ENCODE assay signal across 24 cellular contexts in the genomic region with DNA sequence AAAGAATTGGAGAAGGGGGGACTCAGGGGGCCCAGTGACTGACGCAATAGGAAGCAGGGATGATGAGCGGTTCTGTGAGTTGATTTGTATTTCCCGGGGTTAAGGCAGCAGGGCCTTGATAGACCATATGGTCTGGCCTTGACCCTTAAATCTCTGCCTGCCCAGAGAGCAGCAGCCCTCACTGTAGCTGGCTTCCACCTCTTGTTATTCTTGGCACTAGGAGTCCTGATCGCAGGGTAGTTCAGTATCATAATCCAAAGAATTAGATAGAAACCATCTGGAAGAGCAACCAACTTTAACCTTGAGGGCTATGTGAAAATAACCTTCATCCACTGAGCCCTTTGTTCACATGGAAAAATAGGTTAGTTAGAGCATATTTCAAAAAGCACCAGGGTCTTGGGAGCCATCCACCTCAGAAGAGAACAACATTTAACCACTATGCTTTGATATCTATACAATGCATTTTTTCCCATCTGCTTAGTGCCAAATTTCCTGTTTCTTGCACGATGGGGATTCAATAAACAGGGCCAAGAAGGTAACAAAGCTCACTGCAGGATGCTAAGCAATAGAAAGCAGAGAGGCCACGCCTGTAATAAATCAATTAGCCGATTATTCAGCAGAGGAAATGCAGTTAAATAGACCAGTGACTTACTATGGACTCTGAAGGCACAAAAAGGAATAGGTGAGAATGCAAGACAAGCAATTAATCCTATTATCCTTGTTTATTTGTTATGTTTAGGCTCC.
A peak's percentile ranks its signal among the peaks of the same experiment; 100 is the strongest.
DNase-seq lines count a peak whose midpoint lies in the region; FAIRE-seq and TF ChIP-seq lines count a peak whose summit lies in the region.
"Had no signal": no experiment of that assay in that cellular context is flagged by ENCODE, and none has a peak within 500 bp of the region (broad histone marks: within the 10 kb centered on the region; RNA-seq: fewer than 3 reads in every experiment).

No MANE protein-coding gene starts in this region.

- no peak overlapping the region for H3K9ac ChIP-seq in kidney (ENCODE audit: low read length in 2 of 2)
- H3K9ac ChIP-seq: parathyroid adenoma had no signal

- H3K27ac Mint-ChIP-seq in neural crest cell (ENCODE audit: unreplicated experiment) (peak overlapping the region; percentile 22), Calu3 (ENCODE audit: unreplicated experiment) (no peak overlapping the region)
- H3K27ac Mint-ChIP-seq in activated naive CD4-positive, alpha-beta T cell treated with anti-CD3 and anti-CD28 coated beads for 36 hours = no peak overlapping the region
- H3K27ac Mint-ChIP-seq: mesothelial cell of epicardium; naive thymus-derived CD8-positive, alpha-beta T cell had no signal

- no TSS peak for BruUV-seq in Calu3 (replicated peaks; lab: Mats Ljungman, UMichigan)

- H3K36me3 Mint-ChIP-seq in neural crest cell (ENCODE audit: low read depth) (no peaks in the 10 kb centered on the region), Calu3 (ENCODE audit: insufficient read depth, unreplicated experiment) (no peaks in the 10 kb centered on the region)
- H3K36me3 Mint-ChIP-seq in activated naive CD4-positive, alpha-beta T cell treated with anti-CD3 and anti-CD28 coated beads for 36 hours (ENCODE audit: low read depth) = no peaks in the 10 kb centered on the region
- H3K36me3 Mint-ChIP-seq: mesothelial cell of epicardium; naive thymus-derived CD8-positive, alpha-beta T cell had no signal

- CTCF ChIA-PET in Calu3 (lab: Charles Lee) = no interaction called here
- CTCF ChIA-PET in activated naive CD4-positive, alpha-beta T cell treated with anti-CD3 and anti-CD28 coated beads for 36 hours (lab: Charles Lee) = no interaction called here

- H3K4me1 Mint-ChIP-seq in neural crest cell = peaks cover 35% of the 10 kb centered on the region
- H3K4me1 Mint-ChIP-seq in Calu3 (ENCODE audit: low read depth, unreplicated experiment) = no peaks in the 10 kb centered on the region
- H3K4me1 Mint-ChIP-seq in activated naive CD4-positive, alpha-beta T cell treated with anti-CD3 and anti-CD28 coated beads for 36 hours (ENCODE audit: low read depth) = no peaks in the 10 kb centered on the region

- TF ChIP-seq CTCF in neural crest cell (conservative IDR thresholded peaks at IDR 0.05) (no peak), kidney (IDR thresholded peaks at IDR 0.05; ENCODE audit: borderline replicate concordance, extremely low read depth, insufficient read depth) (no peak), Calu3 (IDR thresholded peaks at IDR 0.05; ENCODE audit: unreplicated experiment) (no peak)

- intact Hi-C loops in kidney (cut with DNase I) (no loop called here), Calu3 (cut with micrococcal nuclease; ENCODE audit: unreplicated experiment) (no loop called here)
- intact Hi-C loops in activated naive CD4-positive, alpha-beta T cell treated with anti-CD3 and anti-CD28 coated beads for 36 hours (cut with micrococcal nuclease) = no loop called here

- no peaks in the 10 kb centered on the region for H3K9me3 ChIP-seq in kidney (ENCODE audit: control insufficient read depth in 1 of 2, low read length in 2 of 2)
- H3K9me3 ChIP-seq: ascending aorta, colonic mucosa, upper lobe of right lung had no signal

- no peak overlapping the region for H3K4me3 ChIP-seq in kidney (ENCODE audit: low read length in 2 of 2)
- H3K4me3 ChIP-seq: ascending aorta, colonic mucosa, upper lobe of right lung had no signal

- H3K9me3 Mint-ChIP-seq in neural crest cell (no peaks in the 10 kb centered on the region), Calu3 (ENCODE audit: low read depth, unreplicated experiment) (peaks cover 16% of the 10 kb centered on the region)
- peaks cover 5% of the 10 kb centered on the region for H3K9me3 Mint-ChIP-seq in activated naive CD4-positive, alpha-beta T cell treated with anti-CD3 and anti-CD28 coated beads for 36 hours
- H3K9me3 Mint-ChIP-seq: mesothelial cell of epicardium had no signal

- H3K4me3 Mint-ChIP-seq in neural crest cell (no peak overlapping the region), Calu3 (ENCODE audit: low read depth, unreplicated experiment) (no peak overlapping the region)
- no peak overlapping the region for H3K4me3 Mint-ChIP-seq in activated naive CD4-positive, alpha-beta T cell treated with anti-CD3 and anti-CD28 coated beads for 36 hours
- H3K4me3 Mint-ChIP-seq: activated T-cell treated with anti-CD3 and anti-CD28 coated beads, Interleukin-2, amount 50 U/mL, for 4 hours; mesothelial cell of epicardium; naive thymus-derived CD8-positive, alpha-beta T cell had no signal

- H3K36me3 ChIP-seq in kidney (ENCODE audit: control insufficient read depth in 1 of 2, insufficient read depth in 2 of 2, low read length in 2 of 2) = no peaks in the 10 kb centered on the region
- H3K36me3 ChIP-seq: ascending aorta, colonic mucosa, upper lobe of right lung had no signal

- DNase-seq in COR-L47 (lab: John Stamatoyannopoulos, UW) (peak; percentile 23), NCI-H748 treated with DMSO at 0.1 percent for 48 hours (lab: John Stamatoyannopoulos, UW) (peak; percentile 62), cerebellar nuclear complex (lab: John Stamatoyannopoulos, UW) (peak; percentile 50 to 96), neural crest cell (ENCODE audit: low read depth, low spot score) (no peak), kidney (no peak), Calu3 (no peak)
- no peak for DNase-seq in activated naive CD4-positive, alpha-beta T cell treated with anti-CD3 and anti-CD28 coated beads for 36 hours
- DNase-seq in activated CD4-positive, alpha-beta T cell treated with anti-CD3 and anti-CD28 coated beads, Interleukin-2, amount 50 U/mL, for 1 hour = no peak
- DNase-seq: activated CD8-positive, alpha-beta memory T cell treated with anti-CD3 and anti-CD28 coated beads for 24 hours; activated naive CD4-positive, alpha-beta T cell treated with anti-CD3 and anti-CD28 coated beads, Interleukin-2, amount 50 U/mL, for 16 hours; activated T-cell treated with anti-CD3 and anti-CD28 coated beads, Interleukin-2, amount 50 U/mL, for 4 hours; colonic mucosa; GDM1; glutamatergic neuron; naive thymus-derived CD8-positive, alpha-beta T cell; NCI-H1694 treated with DMSO at 0.1 percent for 48 hours; NCI-H69; OCI-M1; T-helper 1 cell; upper lobe of right lung had no signal

- H3K27ac ChIP-seq in kidney (ENCODE audit: low read depth in 2 of 2, low read length in 2 of 2) = no peak overlapping the region
- H3K27ac ChIP-seq: ascending aorta, C4-2B, colonic mucosa, parathyroid adenoma, upper lobe of right lung had no signal

- no peaks in the 10 kb centered on the region for H3K4me1 ChIP-seq in kidney (ENCODE audit: control insufficient read depth in 1 of 2, insufficient read depth in 1 of 2, low read depth in 1 of 2, low read length in 2 of 2)
- H3K4me1 ChIP-seq: ascending aorta, colonic mucosa, upper lobe of right lung had no signal

- FAIRE-seq in kidney (lab: Jason Lieb, UNC) = no peak

- H3K27me3 Mint-ChIP-seq in neural crest cell (ENCODE audit: low read depth) (peaks cover 13% of the 10 kb centered on the region), Calu3 (ENCODE audit: unreplicated experiment) (no peaks in the 10 kb centered on the region)
- H3K27me3 Mint-ChIP-seq in activated naive CD4-positive, alpha-beta T cell treated with anti-CD3 and anti-CD28 coated beads for 36 hours (ENCODE audit: low read depth) = no peaks in the 10 kb centered on the region

Comparison
In these comparisons a context has a peak if more than half of its experiments do, and no peak if none do; other contexts are left out.
1. DNase-seq: peak in COR-L47 (single experiment), NCI-H748 treated with DMSO at 0.1 percent for 48 hours (single experiment) and cerebellar nuclear complex (2 of 2); none in neural crest cell (single experiment), kidney (single experiment), Calu3 (single experiment), activated naive CD4-positive, alpha-beta T cell treated with anti-CD3 and anti-CD28 coated beads for 36 hours (single experiment) and activated CD4-positive, alpha-beta T cell treated with anti-CD3 and anti-CD28 coated beads, Interleukin-2, amount 50 U/mL, for 1 hour (single experiment).